Comparison of ENCODE assay signal across 8 cellular contexts in genomic region chr14:104094709-104095425, GRCh38. TPM values are rescaled to one million over a fixed set of nuclear protein-coding genes. Genes with fewer than 3 reads are reported as not detected.
DNase-seq lines count a peak whose midpoint lies in the region; ATAC-seq, FAIRE-seq and TF ChIP-seq lines count a peak whose summit lies in the region.

No MANE protein-coding gene starts in this region.

- TF ChIP-seq CTCF in MM.1S (IDR thresholded peaks at IDR 0.05; ENCODE audit: low read length) (peak; percentile 58), VCaP (conservative IDR thresholded peaks at IDR 0.05) (peak; percentile 95), brain (conservative IDR thresholded peaks at IDR 0.05) (peak; percentile 79 to 95), keratinocyte (optimal IDR thresholded peaks at IDR 0.05 in 1 of 3, IDR thresholded peaks at IDR 0.05 in 1 of 3, conservative IDR thresholded peaks at IDR 0.05 in 1 of 3; ENCODE audit: extremely low read depth in 1 of 3, insufficient read depth in 2 of 3, low read length in 3 of 3) (peak; percentile 76 to 99 (median 96))

- no peak for FAIRE-seq in keratinocyte (lab: Jason Lieb, UNC)

- H3K9ac ChIP-seq in MM.1S (ENCODE audit: low read length) (no peak overlapping the region), keratinocyte (ENCODE audit: control insufficient read depth, extremely low read depth, insufficient read depth, low read length) (no peak overlapping the region)

- no peaks in the 10 kb centered on the region for H3K36me3 Mint-ChIP-seq in brain

- no peaks in the 10 kb centered on the region for H3F3A ChIP-seq in MM.1S (ENCODE audit: insufficient read depth, low read length)

- H3K36me3 ChIP-seq in MM.1S (replicated peaks; ENCODE audit: insufficient read depth, low read length) (no peaks in the 10 kb centered on the region), keratinocyte (ENCODE audit: control insufficient read depth in 2 of 2, extremely low read depth in 1 of 2, insufficient read depth in 2 of 2, low read length in 2 of 2) (no peaks in the 10 kb centered on the region)

- H3K4me3 Mint-ChIP-seq in brain: no peak overlapping the region

- peaks cover 5% of the 10 kb centered on the region for H3K4me1 Mint-ChIP-seq in brain

- H3K79me2 ChIP-seq in MM.1S (ENCODE audit: low read length) (no peaks in the 10 kb centered on the region), keratinocyte (ENCODE audit: control insufficient read depth, insufficient read depth, low read length) (no peaks in the 10 kb centered on the region)

- H3K4me1 ChIP-seq in MM.1S (ENCODE audit: low read length) (no peaks in the 10 kb centered on the region), keratinocyte (ENCODE audit: control insufficient read depth, extremely low read depth, insufficient read depth, low read length) (no peaks in the 10 kb centered on the region)

- H3K4me2 ChIP-seq in MM.1S (ENCODE audit: low read depth, low read length) (no peak overlapping the region), keratinocyte (ENCODE audit: control insufficient read depth, extremely low read depth, insufficient read depth, low read depth, low read length) (no peak overlapping the region)

- H4K20me1 ChIP-seq in MM.1S (ENCODE audit: insufficient read depth, low read length): no peaks in the 10 kb centered on the region
- no peaks in the 10 kb centered on the region for H4K20me1 ChIP-seq in keratinocyte (ENCODE audit: control insufficient read depth, extremely low read depth, insufficient read depth, low read length)

- DNase-seq in ELR (ENCODE audit: low read depth) (peak; percentile 39), MM.1S (peak; percentile 37), keratinocyte (ENCODE audit: low read depth, low spot score) (no peak)
- DNase-seq in stimulated activated CD4-positive, alpha-beta T cell treated with anti-CD3 and anti-CD28 coated beads, Interleukin-4, amount 100 ng/mL, for 1 hour: peak; percentile 79

- H3K27me3 Mint-ChIP-seq in brain: peaks cover 6% of the 10 kb centered on the region

- H3K27me3 ChIP-seq in MM.1S (replicated peaks; ENCODE audit: insufficient read depth, low read length) (peaks cover 7% of the 10 kb centered on the region; the same call in 1 of the 2 replicates), keratinocyte (ENCODE audit: control insufficient read depth, extremely low read depth, insufficient read depth, low read length) (peaks cover 4% of the 10 kb centered on the region)

- peak overlapping the region in 3 of 5 experiments; percentile 17 to 88 (median 67) for H3K27ac Mint-ChIP-seq in brain

- H3K9me3 ChIP-seq in MM.1S (replicated peaks; ENCODE audit: insufficient read depth, low read length) (no peaks in the 10 kb centered on the region), keratinocyte (ENCODE audit: control insufficient read depth, low read depth, low read length) (no peaks in the 10 kb centered on the region)

- dilution Hi-C loops in keratinocyte (cut with MboI; ENCODE audit: extremely low pct_ligation_motif_present, low sequenced_read_pairs): no loop called here

- no peaks in the 10 kb centered on the region for H3K9me1 ChIP-seq in keratinocyte (ENCODE audit: control insufficient read depth, extremely low read depth, insufficient read depth, low read length)

- ATAC-seq in HG02852 (IDR thresholded peaks at IDR 0.05; ENCODE audit: unreplicated experiment) (no peak), HG03097 (IDR thresholded peaks at IDR 0.05; ENCODE audit: low FRiP score, unreplicated experiment) (no peak)

- H3K9me2 ChIP-seq in MM.1S (replicated peaks; ENCODE audit: insufficient read depth, low read length): no peaks in the 10 kb centered on the region

- H2AFZ ChIP-seq in MM.1S (ENCODE audit: low read length): no peak overlapping the region
- no peak overlapping the region for H2AFZ ChIP-seq in keratinocyte (ENCODE audit: control insufficient read depth, low read length)

- no peak overlapping the region for H3K4me3 ChIP-seq in MM.1S (ENCODE audit: low read length)
- no peak overlapping the region for H3K4me3 ChIP-seq in keratinocyte (ENCODE audit: control insufficient read depth in 2 of 3, extremely low read depth in 1 of 3, insufficient read depth in 2 of 3, low read depth in 1 of 3, low read length in 3 of 3)

- peaks cover 0 to 4% (median 0%) of the 10 kb centered on the region in 5 experiments for H3K9me3 Mint-ChIP-seq in brain

- H3K27ac ChIP-seq in MM.1S (ENCODE audit: low read length): no peak overlapping the region
- H3K27ac ChIP-seq in VCaP: no peak overlapping the region
- no peak overlapping the region for H3K27ac ChIP-seq in keratinocyte (ENCODE audit: control insufficient read depth, insufficient read depth, low read length)

RNA-seq across cellular contexts. Expression of gene ASPG, which starts 9.4 kb away (rescaled TPM):
- polyA plus RNA-seq in brain (ENCODE audit: insufficient read depth, low read depth, low replicate concordance) (not detected), keratinocyte (0.02 to 0.40 TPM (median 0.10 TPM) in 3 replicates)
- polyA plus RNA-seq in keratinocyte (2011; ENCODE audit: low read depth): not detected
- 0.04 TPM in 1 of 2 replicates, not detected in the other for polyA plus RNA-seq in keratinocyte (2011; cell fraction: cytosol; rRNA removed)
- 0.06 and 0.12 TPM in 2 replicates for polyA plus RNA-seq in keratinocyte (2011; cell fraction: nucleus; rRNA removed)
- polyA plus RNA-seq in keratinocyte (2012; ENCODE audit: low replicate concordance): 1.4 TPM in 1 of 2 replicates, not detected in the other
- polyA minus RNA-seq in keratinocyte: not detected in 3 replicates
- polyA minus RNA-seq in keratinocyte (2011; cell fraction: cytosol; rRNA and poly(A)+ RNA removed): not detected
- polyA minus RNA-seq in keratinocyte (2011; cell fraction: nucleus; rRNA and poly(A)+ RNA removed): 0.11 TPM in 1 of 2 replicates, not detected in the other

RNA-seq across cellular contexts. Expression of gene KIF26A, which starts 43.5 kb away (rescaled TPM):
- polyA plus RNA-seq in brain (ENCODE audit: insufficient read depth, low read depth, low replicate concordance) (15.3 TPM), keratinocyte (0.07 to 0.08 TPM (median 0.07 TPM) in 3 replicates)
- 0.72 TPM for polyA plus RNA-seq in keratinocyte (2011; ENCODE audit: low read depth)
- 0.02 and 0.09 TPM in 2 replicates for polyA plus RNA-seq in keratinocyte (2011; cell fraction: cytosol; rRNA removed)
- polyA plus RNA-seq in keratinocyte (2011; cell fraction: nucleus; rRNA removed): 0.17 and 0.20 TPM in 2 replicates
- polyA plus RNA-seq in keratinocyte (2012; ENCODE audit: low replicate concordance): 0.21 and 1.8 TPM in 2 replicates
- 0.03 to 0.16 TPM (median 0.06 TPM) in 3 replicates for polyA minus RNA-seq in keratinocyte
- polyA minus RNA-seq in keratinocyte (2011; cell fraction: cytosol; rRNA and poly(A)+ RNA removed): 1.3 TPM
- 0.31 and 0.74 TPM in 2 replicates for polyA minus RNA-seq in keratinocyte (2011; cell fraction: nucleus; rRNA and poly(A)+ RNA removed)
